ENCODE assay signal across 8 cellular contexts in the genomic region with DNA sequence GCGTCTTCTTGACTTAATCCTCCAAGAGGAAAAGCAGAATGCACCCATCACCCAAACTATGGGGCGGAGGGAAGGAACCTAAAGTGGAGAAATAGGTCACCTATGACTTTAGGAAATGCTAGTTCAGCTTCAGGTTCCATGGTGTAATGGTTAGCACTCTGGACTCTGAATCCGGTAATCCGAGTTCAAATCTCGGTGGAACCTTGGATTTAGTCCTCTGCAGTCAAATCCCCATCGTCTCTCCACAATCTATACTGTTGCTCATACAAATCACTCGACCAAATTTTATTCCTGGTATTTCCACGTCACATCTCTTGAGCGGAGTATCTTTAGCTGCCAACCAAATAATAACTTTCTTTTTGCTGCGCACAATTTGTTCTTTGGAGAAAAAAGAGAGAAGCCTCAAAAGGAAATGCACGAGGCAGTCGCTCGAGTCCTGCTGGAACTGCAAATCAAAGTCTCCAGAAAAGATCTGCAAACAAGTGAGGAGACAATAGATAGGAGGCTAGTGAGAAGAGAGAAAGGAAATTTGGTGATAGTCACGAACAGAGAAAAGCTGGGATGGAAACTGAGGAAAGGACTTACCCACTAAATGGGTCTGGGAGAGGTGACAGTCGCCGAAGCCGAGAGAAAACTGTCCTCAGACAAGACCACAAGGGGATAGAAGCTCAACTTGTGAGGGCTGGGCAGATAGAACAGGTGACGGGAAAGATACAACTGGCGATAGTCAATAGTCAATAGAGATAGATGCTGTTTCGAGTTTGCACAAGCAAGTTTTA. TPM values are rescaled to one million over a fixed set of nuclear protein-coding genes. Genes with fewer than 3 reads are reported as not detected.
DNase-seq lines count a peak whose midpoint lies in the region; ATAC-seq, FAIRE-seq and TF ChIP-seq lines count a peak whose summit lies in the region.

No MANE protein-coding gene starts in this region.

- no peak for TF ChIP-seq POLR2A in H54 (IDR thresholded peaks at IDR 0.05; ENCODE audit: low read depth, low read length)

- DNase-seq in A172 (ENCODE audit: low spot score) (peak; percentile 91), H54 (ENCODE audit: insufficient read length, low spot score) (no peak), RPMI7951 (ENCODE audit: low read depth) (peak; percentile 67), fibroblast of the conjunctiva (ENCODE audit: low read depth) (peak; percentile 64), NCI-H1694 treated with DMSO at 0.1 percent for 48 hours (lab: John Stamatoyannopoulos, UW) (no peak)
- DNase-seq in activated CD8-positive, alpha-beta memory T cell treated with anti-CD3 and anti-CD28 coated beads, Interleukin-2, amount 50 U/mL, for 48 hours = no peak

- no peak for ATAC-seq in GM18519 (IDR thresholded peaks at IDR 0.05; ENCODE audit: low FRiP score, unreplicated experiment)
- no peak for ATAC-seq in HG02938 (IDR thresholded peaks at IDR 0.05; ENCODE audit: unreplicated experiment)

- peak; percentile 66 for FAIRE-seq in H54 (lab: Jason Lieb, UNC)

RNA-seq across cellular contexts. Expression of a gene that starts 16.6 kb away (rescaled TPM):
- not detected in 2 replicates for total RNA-seq in A172 (2014; rRNA removed; shearing (Covaris generic))
- 0.12 TPM in 1 of 2 replicates, not detected in the other for total RNA-seq in RPMI7951 (2014; rRNA removed; shearing (Covaris generic))

RNA-seq across cellular contexts. Expression of a gene that starts 48.0 kb away (rescaled TPM):
- total RNA-seq in A172 (2014; rRNA removed; shearing (Covaris generic)) = 0.12 and 0.62 TPM in 2 replicates
- total RNA-seq in RPMI7951 (2014; rRNA removed; shearing (Covaris generic)) = 0.36 TPM in 1 of 2 replicates, not detected in the other

Comparison
In these comparisons a context has a peak if more than half of its experiments do, and no peak if none do; other contexts are left out.
1. DNase-seq: peak in A172 (single experiment), RPMI7951 (single experiment) and fibroblast of the conjunctiva (single experiment); none in H54 (single experiment), NCI-H1694 treated with DMSO at 0.1 percent for 48 hours (single experiment) and activated CD8-positive, alpha-beta memory T cell treated with anti-CD3 and anti-CD28 coated beads, Interleukin-2, amount 50 U/mL, for 48 hours (single experiment).